ENCODE assay signal across 32 cellular contexts in genomic region chr11:125561924-125562323, GRCh38.
"Had no signal": no experiment of that assay in that cellular context is flagged by ENCODE, and none has a peak within 500 bp of the region (broad histone marks: within the 10 kb centered on the region; RNA-seq: fewer than 3 reads in every experiment).

No MANE protein-coding gene starts in this region.

- H3K9me3 ChIP-seq: adrenal gland, ascending aorta, body of pancreas, breast epithelium had no signal

- ATAC-seq: activated naive CD8-positive, alpha-beta T cell treated with anti-CD3 and anti-CD28 coated beads, Interleukin-2, amount 50 U/mL, for 24 hours; activated T-cell treated with anti-CD3 and anti-CD28 coated beads, Interleukin-2, amount 50 U/mL, for 4 hours; activated T-cell treated with anti-CD3 and anti-CD28 coated beads, Interleukin-2, amount 50 U/mL, for 72 hours; activated T-helper 17 cell treated with anti-CD3 and anti-CD28 coated beads, Interleukin-2, amount 50 U/mL, for 72 hours; body of pancreas had no signal

- FAIRE-seq: astrocyte, bronchial epithelial cell had no signal

- H3K4me3 ChIP-seq: adrenal gland, ascending aorta, body of pancreas, breast epithelium, cardiac muscle cell had no signal

- DNase-seq: activated effector memory CD4-positive, alpha-beta T cell treated with anti-CD3 and anti-CD28 coated beads, Interleukin-2, amount 50 U/mL, for 16 hours; activated effector memory CD4-positive, alpha-beta T cell treated with Interleukin-2 at 50 U/mL for 16 hours; activated gamma-delta T cell; activated gamma-delta T cell treated with Interleukin-2 at 50 U/mL for 16 hours; activated naive CD4-positive, alpha-beta T cell; activated naive CD4-positive, alpha-beta T cell treated with anti-CD3 and anti-CD28 coated beads for 36 hours; activated naive CD4-positive, alpha-beta T cell treated with anti-CD3 and anti-CD28 coated beads, Interleukin-2, amount 10 ng/mL, durations not matched to agents 7 days and 5 days; activated naive CD4-positive, alpha-beta T cell treated with anti-CD3 and anti-CD28 coated beads, Interleukin-2, amount 50 U/mL, for 16 hours; activated naive CD4-positive, alpha-beta T cell treated with Interleukin-2 at 50 U/mL for 16 hours; activated naive CD8-positive, alpha-beta T cell treated with anti-CD3 and anti-CD28 coated beads for 36 hours; activated naive CD8-positive, alpha-beta T cell treated with anti-CD3 and anti-CD28 coated beads, Interleukin-2, amount 10 ng/mL, durations not matched to agents 7 days and 5 days; activated naive CD8-positive, alpha-beta T cell treated with anti-CD3 and anti-CD28 coated beads, Interleukin-2, amount 50 U/mL, for 24 hours; activated T-cell treated with anti-CD3 and anti-CD28 coated beads, Interleukin-2, amount 50 U/mL, for 24 hours; activated T-cell treated with anti-CD3 and anti-CD28 coated beads, Interleukin-2, amount 50 U/mL, for 4 hours; activated T-cell treated with anti-CD3 and anti-CD28 coated beads, Interleukin-2, amount 50 U/mL, for 48 hours; activated T-cell treated with anti-CD3 and anti-CD28 coated beads, Interleukin-2, amount 50 U/mL, for 72 hours; adrenal gland; amniotic stem cell; amygdala; anterior cingulate cortex; aorta; body of pancreas; brain microvascular endothelial cell; caudate nucleus; central memory CD4-positive, alpha-beta T cell; cerebellar nuclear complex had no signal

- H3K4me1 ChIP-seq: adrenal gland, ascending aorta, body of pancreas, breast epithelium had no signal

- H3K36me3 ChIP-seq: adrenal gland, ascending aorta, brain microvascular endothelial cell, breast epithelium, cardiac muscle cell had no signal

- H3K27ac ChIP-seq: adrenal gland, ascending aorta, body of pancreas, brain microvascular endothelial cell, breast epithelium, cardiac muscle cell had no signal

- H3K27me3 ChIP-seq: adrenal gland, ascending aorta, body of pancreas, brain microvascular endothelial cell, breast epithelium, cardiac muscle cell had no signal
